ENCODE assay signal across 20 cellular contexts in genomic region chr2:54941248-54941984, GRCh38.
DNase-seq lines count a peak whose midpoint lies in the region; ATAC-seq, FAIRE-seq and TF ChIP-seq lines count a peak whose summit lies in the region.
"Had no signal": no experiment of that assay in that cellular context is flagged by ENCODE, and none has a peak within 500 bp of the region (broad histone marks: within the 10 kb centered on the region; RNA-seq: fewer than 3 reads in every experiment).

No MANE protein-coding gene starts in this region.

- no peaks in the 10 kb centered on the region for H3K27me3 Mint-ChIP-seq in nephron progenitor cell (ENCODE audit: low read depth, poor library complexity)

- H3K4me3 ChIP-seq in aorta (ENCODE audit: low read length in 2 of 2) = no peak overlapping the region
- H3K4me3 ChIP-seq: SJSA1 had no signal

- intact Hi-C loops in aorta (cut with DNase I) = no loop called here

- DNase-seq in globus pallidus (ENCODE audit: low spot score) = peak; percentile 82
- DNase-seq in nephron progenitor cell = no peak
- DNase-seq in superior temporal gyrus (ENCODE audit: extremely low spot score) = peak; percentile 76
- DNase-seq in RCC 7860 (ENCODE audit: low spot score) = no peak
- DNase-seq in SIG-M5 treated with dmso at 0.1 percent for 504 hours (lab: John Stamatoyannopoulos, UW; ENCODE audit: unreplicated experiment) = no peak
- DNase-seq in aorta = no peak
- DNase-seq in GF-D8 (lab: John Stamatoyannopoulos, UW) = no peak
- DNase-seq: AML-193, COR-L47, DMS153, GDM1, H9, NCI-H187, NCI-H2227 treated with DMSO at 0.1 percent for 48 hours, NCI-H510A treated with DMSO at 0.1 percent for 48 hours, NCI-H82, SW 1271 had no signal

- H3K4me3 Mint-ChIP-seq in nephron progenitor cell = no peak overlapping the region
- H3K4me3 Mint-ChIP-seq: CD14-positive monocyte, H9 had no signal

- H3K9me3 Mint-ChIP-seq in nephron progenitor cell = peaks cover 26% of the 10 kb centered on the region

- H3K9me3 ChIP-seq in aorta (ENCODE audit: control insufficient read depth, low read length) = peaks cover 2% of the 10 kb centered on the region
- H3K9me3 ChIP-seq: SJSA1 had no signal

- peaks cover 11% of the 10 kb centered on the region for H3K4me1 Mint-ChIP-seq in nephron progenitor cell
- H3K4me1 Mint-ChIP-seq: CD14-positive monocyte had no signal

- H3K27ac Mint-ChIP-seq in nephron progenitor cell = peak overlapping the region; percentile 58
- H3K27ac Mint-ChIP-seq: CD14-positive monocyte, H9 had no signal

- peaks cover 7% of the 10 kb centered on the region for H3K36me3 Mint-ChIP-seq in nephron progenitor cell (ENCODE audit: low read depth)
- H3K36me3 Mint-ChIP-seq: CD14-positive monocyte had no signal

- H3K4me1 ChIP-seq in aorta (ENCODE audit: control insufficient read depth in 1 of 2, insufficient read depth in 2 of 2, low read length in 2 of 2) = no peaks in the 10 kb centered on the region
- H3K4me1 ChIP-seq: SJSA1 had no signal

- ATAC-seq in aorta (ENCODE audit: low FRiP score) = no peak

- H3K27ac ChIP-seq in angular gyrus (ENCODE audit: low read depth, low read length) (peak overlapping the region; percentile 71), aorta (ENCODE audit: low read depth in 1 of 2, low read length in 2 of 2) (no peak overlapping the region)
- H3K27ac ChIP-seq: SJSA1 had no signal

- TF ChIP-seq CTCF in nephron progenitor cell (IDR thresholded peaks at IDR 0.05) = no peak

- H3K36me3 ChIP-seq in aorta (ENCODE audit: control insufficient read depth in 1 of 2, insufficient read depth in 2 of 2, low read length in 1 of 2) = no peaks in the 10 kb centered on the region
- H3K36me3 ChIP-seq: SJSA1 had no signal

- no peak for FAIRE-seq in RCC 7860 (lab: Jason Lieb, UNC)

- 92 to 95% methylated on average over 15 of the region's 15 CpGs for WGBS in aorta, 2 donors

- H3K27me3 ChIP-seq in aorta (ENCODE audit: control insufficient read depth in 1 of 2, insufficient read depth in 2 of 2, low read length in 1 of 2) = no peaks in the 10 kb centered on the region
- H3K27me3 ChIP-seq: SJSA1 had no signal

Comparison
In these comparisons a context has a peak if more than half of its experiments do, and no peak if none do; other contexts are left out.
1. DNase-seq: peak in globus pallidus (single experiment) and superior temporal gyrus (single experiment); none in nephron progenitor cell (single experiment), RCC 7860 (single experiment), SIG-M5 treated with dmso at 0.1 percent for 504 hours (single experiment), aorta (0 of 2) and GF-D8 (single experiment).